Comparison of ENCODE assay signal across 26 cellular contexts in genomic region chr18:46575851-46576250, GRCh38.
DNase-seq lines count a peak whose midpoint lies in the region; FAIRE-seq and TF ChIP-seq lines count a peak whose summit lies in the region.
"Had no signal": no experiment of that assay in that cellular context is flagged by ENCODE, and none has a peak within 500 bp of the region (broad histone marks: within the 10 kb centered on the region; RNA-seq: fewer than 3 reads in every experiment).

No MANE protein-coding gene starts in this region.

- FAIRE-seq in urothelium cell line (lab: Jason Lieb, UNC): no peak
- FAIRE-seq: A549, D721Med, GM12878, GM12892, GM18507 had no signal

- H3K27me3 Mint-ChIP-seq in endodermal cell (ENCODE audit: insufficient read depth): peaks cover 2% of the 10 kb centered on the region
- no peaks in the 10 kb centered on the region for H3K27me3 Mint-ChIP-seq in osteocyte (ENCODE audit: unreplicated experiment)

- H3K27ac Mint-ChIP-seq in endodermal cell (no peak overlapping the region), osteocyte (ENCODE audit: unreplicated experiment) (no peak overlapping the region)
- H3K27ac Mint-ChIP-seq: B cell; CD4-positive, alpha-beta T cell; CD8-positive, alpha-beta T cell had no signal

- H3K36me3 ChIP-seq in endodermal cell (ENCODE audit: control insufficient read depth, insufficient read depth, low read length) (no peaks in the 10 kb centered on the region), esophagus muscularis mucosa (no peaks in the 10 kb centered on the region)

- TF ChIP-seq POLR2A in esophagus muscularis mucosa (IDR thresholded peaks at IDR 0.05; ENCODE audit: low read depth): no peak

- intact Hi-C loops in esophagus muscularis mucosa (cut with DNase I): no loop called here

- peak; percentile 26 for DNase-seq in endodermal cell
- peak; percentile 78 for DNase-seq in esophagus muscularis mucosa (ENCODE audit: extremely low spot score)
- peak; percentile 2 for DNase-seq in mucosa of gallbladder (ENCODE audit: low spot score)
- peak; percentile 76 for DNase-seq in osteocyte (ENCODE audit: extremely low spot score, unreplicated experiment)
- no peak for DNase-seq in DMS114 treated with DMSO at 0.1 percent for 48 hours (lab: John Stamatoyannopoulos, UW; ENCODE audit: unreplicated experiment)
- DNase-seq in urothelium cell line (ENCODE audit: low spot score): no peak
- no peak for DNase-seq in 8988T
- DNase-seq: AML-193; Caco-2; Calu3; CD4-positive, alpha-beta T cell; CD8-positive, alpha-beta T cell; DMS153; DMS53; DMS79; DND-41; EL; GDM1 had no signal

- TF ChIP-seq EP300 in esophagus muscularis mucosa (IDR thresholded peaks at IDR 0.05): no peak

- H3K4me3 ChIP-seq in endodermal cell (ENCODE audit: low read length) (no peak overlapping the region), esophagus muscularis mucosa (no peak overlapping the region)
- H3K4me3 ChIP-seq: A549; BLaER1 treated with 17β-estradiol and CSF1 and Interleukin-3, amounts not matched to agents 10 nM and 100 nM; GM12878 had no signal

- H3K27ac ChIP-seq in endodermal cell (ENCODE audit: low read depth, low read length) (no peak overlapping the region), esophagus muscularis mucosa (replicated peaks in 1 of 4) (no peak overlapping the region)
- H3K27ac ChIP-seq: A549; BLaER1 treated with 17β-estradiol and CSF1 and Interleukin-3, amounts not matched to agents 10 nM and 100 nM; C4-2B had no signal

- TF ChIP-seq CTCF in endodermal cell (conservative IDR thresholded peaks at IDR 0.05) (no peak), esophagus muscularis mucosa (IDR thresholded peaks at IDR 0.05) (no peak), osteocyte (IDR thresholded peaks at IDR 0.05) (no peak)

- WGBS in endodermal cell (ENCODE audit: insufficient coverage in 1 of 2, insufficient read length in 1 of 2), 2 experiments: 91 to 95% methylated on average over 3 to 6 of the region's 6 CpGs
- WGBS in esophagus muscularis mucosa: 97% methylated on average over 6 of the region's 6 CpGs

- H3K27me3 ChIP-seq in endodermal cell (ENCODE audit: control insufficient read depth, insufficient read depth, low read length, poor library complexity, severe bottlenecking) (peaks cover 7% of the 10 kb centered on the region), esophagus muscularis mucosa (no peaks in the 10 kb centered on the region)
- H3K27me3 ChIP-seq: BLaER1 treated with 17β-estradiol and CSF1 and Interleukin-3, amounts not matched to agents 10 nM and 100 nM had no signal

- peaks cover under 1% of the 10 kb centered on the region for H3K9me3 ChIP-seq in endodermal cell (ENCODE audit: control insufficient read depth, low read length)
- H3K9me3 ChIP-seq in esophagus muscularis mucosa: peaks cover 0 to 7% (median 0%) of the 10 kb centered on the region in 4 donors
- H3K9me3 ChIP-seq: A549, Caco-2 had no signal

- H3K4me1 Mint-ChIP-seq in endodermal cell (peaks cover 13% of the 10 kb centered on the region), osteocyte (ENCODE audit: unreplicated experiment) (no peaks in the 10 kb centered on the region)
- H3K4me1 Mint-ChIP-seq: B cell had no signal

- peaks cover 6% of the 10 kb centered on the region for H3K9me3 Mint-ChIP-seq in endodermal cell
- peaks cover 9% of the 10 kb centered on the region for H3K9me3 Mint-ChIP-seq in osteocyte (ENCODE audit: unreplicated experiment)

- H3K36me3 Mint-ChIP-seq in endodermal cell (ENCODE audit: low read depth): peaks cover 2% of the 10 kb centered on the region
- no peaks in the 10 kb centered on the region for H3K36me3 Mint-ChIP-seq in osteocyte (ENCODE audit: unreplicated experiment)

- H3K9ac ChIP-seq in endodermal cell (ENCODE audit: extremely low read depth, low read length, poor library complexity, severe bottlenecking): no peak overlapping the region
- H3K9ac ChIP-seq: BLaER1 treated with 17β-estradiol and CSF1 and Interleukin-3, amounts not matched to agents 10 nM and 100 nM had no signal

- H3K4me1 ChIP-seq in endodermal cell (ENCODE audit: control insufficient read depth, insufficient read depth, low read length): peaks cover 2% of the 10 kb centered on the region
- no peaks in the 10 kb centered on the region for H3K4me1 ChIP-seq in esophagus muscularis mucosa
- H3K4me1 ChIP-seq: A549, Caco-2 had no signal

- H3K4me3 Mint-ChIP-seq in endodermal cell (no peak overlapping the region), osteocyte (ENCODE audit: unreplicated experiment) (no peak overlapping the region)
- H3K4me3 Mint-ChIP-seq: B cell; CD4-positive, alpha-beta T cell; CD8-positive, alpha-beta T cell had no signal

Comparison
In these comparisons a context has a peak if more than half of its experiments do, and no peak if none do; other contexts are left out.
1. DNase-seq: peak in endodermal cell (single experiment), esophagus muscularis mucosa (single experiment), mucosa of gallbladder (single experiment) and osteocyte (single experiment); none in DMS114 treated with DMSO at 0.1 percent for 48 hours (single experiment), urothelium cell line (single experiment) and 8988T (single experiment).